In genomic region chr11:1706634-1707400, GRCh38 we compare ENCODE assay signal across 11 cellular contexts. TPM values are rescaled to one million over a fixed set of nuclear protein-coding genes. Genes with fewer than 3 reads are reported as not detected.
A peak's percentile ranks its signal among the peaks of the same experiment; 100 is the strongest.
DNase-seq lines count a peak whose midpoint lies in the region; ATAC-seq and TF ChIP-seq lines count a peak whose summit lies in the region.
"Had no signal": no experiment of that assay in that cellular context is flagged by ENCODE, and none has a peak within 500 bp of the region (broad histone marks: within the 10 kb centered on the region; RNA-seq: fewer than 3 reads in every experiment).

No MANE protein-coding gene starts in this region.

- no peaks in the 10 kb centered on the region for H3K79me2 ChIP-seq in OCI-LY3 (ENCODE audit: low read length)

- H3K27me3 Mint-ChIP-seq in MCF 10A (ENCODE audit: insufficient read depth, unreplicated experiment): peaks cover 22% of the 10 kb centered on the region

- ATAC-seq in upper lobe of left lung (ENCODE audit: low FRiP score in 2 of 2): no peak

- no peak overlapping the region for H3K9ac ChIP-seq in OCI-LY3 (ENCODE audit: low read length)

- no peaks in the 10 kb centered on the region for H3K36me3 ChIP-seq in breast epithelium
- no peaks in the 10 kb centered on the region for H3K36me3 ChIP-seq in OCI-LY3 (replicated peaks; ENCODE audit: low read depth, low read length)
- H3K36me3 ChIP-seq in upper lobe of left lung: no peaks in the 10 kb centered on the region

- H3K9me3 Mint-ChIP-seq in MCF 10A (ENCODE audit: unreplicated experiment): no peaks in the 10 kb centered on the region

- H3K4me1 ChIP-seq in breast epithelium (no peaks in the 10 kb centered on the region), OCI-LY3 (ENCODE audit: low read length) (peaks cover 7% of the 10 kb centered on the region), upper lobe of left lung (no peaks in the 10 kb centered on the region)

- BruUV-seq in MCF 10A (replicated peaks; lab: Mats Ljungman, UMichigan): no TSS peak

- no peak overlapping the region for H3K4me3 Mint-ChIP-seq in MCF 10A (ENCODE audit: unreplicated experiment)
- H3K4me3 Mint-ChIP-seq: brain had no signal

- H3K4me2 ChIP-seq in OCI-LY3 (ENCODE audit: low read length): peak overlapping the region; percentile 12; the same call in 1 of the 2 replicates

- H4K20me1 ChIP-seq in OCI-LY3 (ENCODE audit: insufficient read depth, low read length): no peaks in the 10 kb centered on the region

- no peak overlapping the region for H3K27ac Mint-ChIP-seq in MCF 10A (ENCODE audit: low read depth, unreplicated experiment)
- H3K27ac Mint-ChIP-seq: brain had no signal

- H3K36me3 Mint-ChIP-seq in MCF 10A (ENCODE audit: insufficient read depth, unreplicated experiment): no peaks in the 10 kb centered on the region
- H3K36me3 Mint-ChIP-seq: brain had no signal

- H3K4me3 ChIP-seq in breast epithelium (no peak overlapping the region), OCI-LY3 (ENCODE audit: low read length) (no peak overlapping the region), upper lobe of left lung (no peak overlapping the region)

- H3K27me3 ChIP-seq in breast epithelium (no peaks in the 10 kb centered on the region), OCI-LY3 (ENCODE audit: low read depth, low read length) (peaks cover 38% of the 10 kb centered on the region), upper lobe of left lung (no peaks in the 10 kb centered on the region)

- peak; percentile 29 for DNase-seq in MCF 10A (ENCODE audit: unreplicated experiment)
- no peak for DNase-seq in breast epithelium (ENCODE audit: low spot score in 2 of 2)
- DNase-seq in glomerular visceral epithelial cell (ENCODE audit: extremely low spot score): peak; percentile 40
- DNase-seq in upper lobe of left lung: peak; percentile 28 to 75
- DNase-seq in NCI-H345 treated with DMSO at 0.1 percent for 48 hours (lab: John Stamatoyannopoulos, UW; ENCODE audit: unreplicated experiment): no peak
- no peak for DNase-seq in dermis blood vessel endothelial cell
- no peak for DNase-seq in ecto neural progenitor cell (ENCODE audit: low spot score)

- POLR2A ChIA-PET in MCF 10A (lab: Yijun Ruan, JAX): interaction anchor here (0.9 kb wide), 1 partner anchor 126 kb away, joined by 3 read pairs; no protein-coding TSS in a partner anchor

- H3K27ac ChIP-seq in breast epithelium (no peak overlapping the region), OCI-LY3 (ENCODE audit: low read length) (no peak overlapping the region), upper lobe of left lung (no peak overlapping the region)

- TF ChIP-seq EP300 in upper lobe of left lung (IDR thresholded peaks at IDR 0.05): no peak

- no peak overlapping the region for H2AFZ ChIP-seq in OCI-LY3 (ENCODE audit: low read depth, low read length)

- CTCF ChIA-PET in MCF 10A (lab: Yijun Ruan, JAX): interaction anchor here (0.6 to 4.9 kb wide), 5 partner anchors 13 to 444 kb away, joined by 3 to 29 read pairs (median 5); partner anchors contain the start of gene SYT8

- no peak for TF ChIP-seq CTCF in MCF 10A (IDR thresholded peaks at IDR 0.05; ENCODE audit: unreplicated experiment)
- TF ChIP-seq CTCF in breast epithelium (IDR thresholded peaks at IDR 0.05): no peak
- no peak; the same call in 1 of the 2 replicates for TF ChIP-seq CTCF in OCI-LY3 (IDR thresholded peaks at IDR 0.05; ENCODE audit: low read depth, low read length)
- peak in 1 of 6 experiments; percentile 10 for TF ChIP-seq CTCF in upper lobe of left lung (IDR thresholded peaks at IDR 0.05)

- TF ChIP-seq POLR2A in breast epithelium (IDR thresholded peaks at IDR 0.05) (no peak), upper lobe of left lung (IDR thresholded peaks at IDR 0.05) (no peak)

- WGBS in upper lobe of left lung, 2 donors: 78 to 82% methylated on average over 9 to 17 of the region's 17 CpGs

- peaks cover 5% of the 10 kb centered on the region for H3K4me1 Mint-ChIP-seq in MCF 10A (ENCODE audit: insufficient read depth, unreplicated experiment)

- intact Hi-C loops in MCF 10A (cut with micrococcal nuclease): no loop called here
- intact Hi-C loops in breast epithelium (cut with DNase I; ENCODE audit: low total_unique reads): no loop called here

- H3K9me3 ChIP-seq in breast epithelium (no peaks in the 10 kb centered on the region), OCI-LY3 (ENCODE audit: insufficient read depth, low read length) (no peaks in the 10 kb centered on the region), upper lobe of left lung (no peaks in the 10 kb centered on the region)

RNA-seq across cellular contexts. Expression of gene KRTAP5-6, which starts 9.8 kb away (rescaled TPM):
- total RNA-seq in MCF 10A (2022) (not detected in 2 replicates), breast epithelium (not detected), upper lobe of left lung (not detected), dermis blood vessel endothelial cell (0.28 TPM in 1 of 2 replicates, not detected in the other)
- total RNA-seq: T-helper 2 cell treated with Interferon-gamma antibody and Interleukin-4, amounts not matched to agents 100 ng/mL and 5 ng/mL, for 36 hours; urinary bladder had no signal

RNA-seq across cellular contexts. Expression of gene IFITM10, which starts 43.6 kb away (rescaled TPM):
- total RNA-seq in MCF 10A (2022): 1.9 and 2.0 TPM in 2 replicates
- 10 to 100 TPM in 1 of 3 donors, 1 to 10 TPM in 1, under 1 TPM in 1; 0.33 to 14.0 (median 1.4) TPM for total RNA-seq in breast epithelium
- total RNA-seq in upper lobe of left lung: 10 to 100 TPM in 4 of 6 donors, 1 to 10 TPM in 2; 8.7 to 28.3 (median 14.2) TPM
- 0.33 and 1.5 TPM in 2 replicates for total RNA-seq in dermis blood vessel endothelial cell

RNA-seq across cellular contexts. Expression of gene CTSD, which starts 56.9 kb away (rescaled TPM):
- 366 and 367 TPM in 2 replicates for total RNA-seq in MCF 10A (2022)
- total RNA-seq in breast epithelium: 100 to 1,000 TPM; 244 to 694 (median 667) TPM
- total RNA-seq in upper lobe of left lung: 1,000 to 10,000 TPM in 5 of 6 donors, 100 to 1,000 TPM in 1; 993 to 3,355 (median 2,221) TPM
- total RNA-seq in dermis blood vessel endothelial cell: 383 and 407 TPM in 2 replicates

Comparison
In these comparisons a context has a peak if more than half of its experiments do, and no peak if none do; other contexts are left out.
1. DNase-seq: peak in MCF 10A (single experiment), glomerular visceral epithelial cell (single experiment) and upper lobe of left lung (2 of 2); none in breast epithelium (0 of 2), NCI-H345 treated with DMSO at 0.1 percent for 48 hours (single experiment), dermis blood vessel endothelial cell (single experiment) and ecto neural progenitor cell (single experiment).